Comparison of ENCODE assay signal across 11 cellular contexts in the genomic region with DNA sequence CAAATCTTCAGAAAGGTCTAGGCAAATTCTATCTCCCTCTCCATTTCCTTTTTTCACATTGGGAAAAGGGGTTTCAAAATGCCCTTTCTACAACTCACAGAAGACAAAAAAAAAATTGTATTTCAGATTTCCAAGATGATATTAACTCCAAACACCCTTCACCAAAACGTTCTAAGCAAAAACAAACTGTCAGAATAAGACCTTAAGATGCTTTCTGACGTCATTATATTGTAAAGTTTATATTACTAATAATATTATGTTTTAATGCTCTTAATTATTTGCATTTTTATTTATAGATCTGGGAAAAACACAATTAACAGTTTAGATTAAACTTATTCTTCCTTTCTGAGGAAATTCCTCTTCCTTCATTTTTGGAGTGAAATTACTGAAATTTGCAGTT.
"Had no signal": no experiment of that assay in that cellular context is flagged by ENCODE, and none has a peak within 500 bp of the region (broad histone marks: within the 10 kb centered on the region; RNA-seq: fewer than 3 reads in every experiment).

No MANE protein-coding gene starts in this region.

- H3K9ac ChIP-seq: GM23248 had no signal

- FAIRE-seq: H1, H54 had no signal

- H3K36me3 ChIP-seq: HAP-1 had no signal

- DNase-seq: GM23248, GOT3, H7, H9, HCEC 1CT, HFFc6 had no signal

- H3K4me2 ChIP-seq: GM23338 had no signal

- H3K9me3 ChIP-seq: HAP-1 had no signal

- H3K4me1 ChIP-seq: HAP-1 had no signal

- H2AFZ ChIP-seq: GM23248, GM23338 had no signal

- H3K27ac ChIP-seq: GM23248 had no signal

- H3K4me3 ChIP-seq: GM23248, GM23338, HAP-1 had no signal

- ATAC-seq: GM23338, HCT116 had no signal
